ENCODE assay signal across 8 cellular contexts in genomic region chr20:2654384-2654822, GRCh38. TPM values are rescaled to one million over a fixed set of nuclear protein-coding genes. Genes with fewer than 3 reads are reported as not detected.
DNase-seq lines count a peak whose midpoint lies in the region; ATAC-seq and TF ChIP-seq lines count a peak whose summit lies in the region.

No MANE protein-coding gene starts in this region.

- no peak for ATAC-seq in WTC11
- ATAC-seq in stimulated activated naive CD8-positive, alpha-beta T cell treated with anti-CD3 and anti-CD28 coated beads, Interleukin-15, amount 100 ng/mL, for 72 hours = no peak

- no peak for DNase-seq in activated naive CD4-positive, alpha-beta T cell treated with anti-CD3 and anti-CD28 coated beads, Interleukin-2, amount 10 ng/mL, durations not matched to agents 7 days and 5 days
- no peak for DNase-seq in activated naive CD4-positive, alpha-beta T cell treated with Interleukin-2 at 50 U/mL for 16 hours
- DNase-seq in WTC11 (ENCODE audit: low spot score) = no peak
- no peak for DNase-seq in glutamatergic neuron
- DNase-seq in stimulated activated naive CD8-positive, alpha-beta T cell treated with anti-CD3 and anti-CD28 coated beads, Interleukin-15, amount 100 ng/mL, for 72 hours = no peak
- DNase-seq in activated CD4-positive, CD25-positive, alpha-beta regulatory T cell treated with anti-CD3 and anti-CD28 coated beads, Interleukin-2, amount 50 U/mL, for 72 hours = no peak
- DNase-seq in mesenteric fat pad (ENCODE audit: low spot score) = no peak
- DNase-seq in H4 (ENCODE audit: low spot score) = no peak

- CTCF ChIA-PET in activated naive CD4-positive, alpha-beta T cell treated with anti-CD3 and anti-CD28 coated beads, Interleukin-2, amount 10 ng/mL, durations not matched to agents 7 days and 5 days (lab: Charles Lee) = interaction anchor here (1.7 to 2.1 kb wide), 2 partner anchors 9 to 132 kb away, joined by 4 to 6 read pairs; partner anchors contain the start of gene IDH3B
- CTCF ChIA-PET in WTC11 (lab: Charles Lee) = interaction anchor here (3.7 kb wide), 1 partner anchor 131 kb away, joined by 30 read pairs; no protein-coding TSS in a partner anchor

- no peaks in the 10 kb centered on the region for H3K27me3 Mint-ChIP-seq in activated naive CD4-positive, alpha-beta T cell treated with anti-CD3 and anti-CD28 coated beads, Interleukin-2, amount 10 ng/mL, durations not matched to agents 7 days and 5 days
- H3K27me3 Mint-ChIP-seq in WTC11 (ENCODE audit: low read depth) (no peaks in the 10 kb centered on the region), glutamatergic neuron (ENCODE audit: unreplicated experiment) (peaks cover 13% of the 10 kb centered on the region)
- no peaks in the 10 kb centered on the region for H3K27me3 Mint-ChIP-seq in stimulated activated naive CD8-positive, alpha-beta T cell treated with anti-CD3 and anti-CD28 coated beads, Interleukin-15, amount 100 ng/mL, for 72 hours

- H3K4me3 Mint-ChIP-seq in activated naive CD4-positive, alpha-beta T cell treated with anti-CD3 and anti-CD28 coated beads, Interleukin-2, amount 10 ng/mL, durations not matched to agents 7 days and 5 days = peak overlapping the region; percentile 89
- H3K4me3 Mint-ChIP-seq in WTC11 = peak overlapping the region; percentile 84
- peak overlapping the region; percentile 90 for H3K4me3 Mint-ChIP-seq in glutamatergic neuron (ENCODE audit: unreplicated experiment)
- H3K4me3 Mint-ChIP-seq in stimulated activated naive CD8-positive, alpha-beta T cell treated with anti-CD3 and anti-CD28 coated beads, Interleukin-15, amount 100 ng/mL, for 72 hours = peak overlapping the region; percentile 95 to 96

- peaks cover 56% of the 10 kb centered on the region for H3K36me3 Mint-ChIP-seq in activated naive CD4-positive, alpha-beta T cell treated with anti-CD3 and anti-CD28 coated beads, Interleukin-2, amount 10 ng/mL, durations not matched to agents 7 days and 5 days
- H3K36me3 Mint-ChIP-seq in WTC11 (peaks cover 66% of the 10 kb centered on the region), glutamatergic neuron (ENCODE audit: unreplicated experiment) (peaks cover 4% of the 10 kb centered on the region)

- TF ChIP-seq CTCF in WTC11 (IDR thresholded peaks at IDR 0.05) (no peak), glutamatergic neuron (IDR thresholded peaks at IDR 0.05; ENCODE audit: partially characterized antibody, unreplicated experiment) (no peak)

- peak overlapping the region; percentile 68 for H3K27ac Mint-ChIP-seq in activated naive CD4-positive, alpha-beta T cell treated with anti-CD3 and anti-CD28 coated beads, Interleukin-2, amount 10 ng/mL, durations not matched to agents 7 days and 5 days
- H3K27ac Mint-ChIP-seq in WTC11 (peak overlapping the region; percentile 90), glutamatergic neuron (ENCODE audit: unreplicated experiment) (peak overlapping the region; percentile 28)
- H3K27ac Mint-ChIP-seq in stimulated activated naive CD8-positive, alpha-beta T cell treated with anti-CD3 and anti-CD28 coated beads, Interleukin-15, amount 100 ng/mL, for 72 hours = peak overlapping the region; percentile 74 to 97

- POLR2A ChIA-PET in WTC11 (lab: Charles Lee) = no interaction called here

- no peaks in the 10 kb centered on the region for H3K9me3 Mint-ChIP-seq in activated naive CD4-positive, alpha-beta T cell treated with anti-CD3 and anti-CD28 coated beads, Interleukin-2, amount 10 ng/mL, durations not matched to agents 7 days and 5 days
- no peaks in the 10 kb centered on the region for H3K9me3 Mint-ChIP-seq in WTC11
- peaks cover 5% of the 10 kb centered on the region for H3K9me3 Mint-ChIP-seq in glutamatergic neuron (ENCODE audit: unreplicated experiment)
- H3K9me3 Mint-ChIP-seq in stimulated activated naive CD8-positive, alpha-beta T cell treated with anti-CD3 and anti-CD28 coated beads, Interleukin-15, amount 100 ng/mL, for 72 hours = no peaks in the 10 kb centered on the region

- peaks cover 71% of the 10 kb centered on the region for H3K4me1 Mint-ChIP-seq in activated naive CD4-positive, alpha-beta T cell treated with anti-CD3 and anti-CD28 coated beads, Interleukin-2, amount 10 ng/mL, durations not matched to agents 7 days and 5 days
- H3K4me1 Mint-ChIP-seq in WTC11 (peaks cover 24% of the 10 kb centered on the region), glutamatergic neuron (ENCODE audit: low read depth, unreplicated experiment) (peaks cover 5% of the 10 kb centered on the region)
- peaks cover 65% of the 10 kb centered on the region for H3K4me1 Mint-ChIP-seq in stimulated activated naive CD8-positive, alpha-beta T cell treated with anti-CD3 and anti-CD28 coated beads, Interleukin-15, amount 100 ng/mL, for 72 hours

TF ChIP-seq in WTC11, 78 proteins besides CTCF, POLR2A, EP300 and RAD21:
- 0 out of 2 replicates have a peak, but pooled peaks have one; percentile 22 for TF ChIP-seq SMAD3 (CRISPR knock-in tag; IDR thresholded peaks at IDR 0.05; ENCODE audit: borderline replicate concordance)
- no peak for TF ChIP-seq ZNF671 (CRISPR knock-in tag; IDR thresholded peaks at IDR 0.05)
- peak; percentile 51; the same call in 1 of the 2 replicates for TF ChIP-seq CREB1 (CRISPR knock-in tag; IDR thresholded peaks at IDR 0.05)

RNA-seq across cellular contexts. Expression of gene NOP56, which starts 2.0 kb away (rescaled TPM):
- total RNA-seq in WTC11 (2021) (484 to 634 TPM (median 500 TPM) in 3 replicates), glutamatergic neuron (ENCODE audit: unreplicated experiment) (185 TPM), mesenteric fat pad (165 TPM)
- total RNA-seq in H4 (2014; rRNA removed; shearing (Covaris generic)) = 148 and 152 TPM in 2 replicates

RNA-seq across cellular contexts. Expression of gene IDH3B, which starts 9.6 kb away (rescaled TPM):
- total RNA-seq in WTC11 (2021) (101 to 136 TPM (median 107 TPM) in 3 replicates), glutamatergic neuron (ENCODE audit: unreplicated experiment) (103 TPM), mesenteric fat pad (66.7 TPM)
- total RNA-seq in H4 (2014; rRNA removed; shearing (Covaris generic)) = 117 and 138 TPM in 2 replicates

RNA-seq across cellular contexts. Expression of gene EBF4, which starts 38.2 kb away (rescaled TPM):
- total RNA-seq in WTC11 (2021) (2.7 to 5.0 TPM (median 3.2 TPM) in 3 replicates), glutamatergic neuron (ENCODE audit: unreplicated experiment) (11.0 TPM), mesenteric fat pad (6.0 TPM)
- 4.1 and 4.8 TPM in 2 replicates for total RNA-seq in H4 (2014; rRNA removed; shearing (Covaris generic))

Comparison
In these comparisons a context has a peak if more than half of its experiments do, and no peak if none do; other contexts are left out.
1. H3K27ac Mint-ChIP-seq: peak in every context shown above with its lines; median percentile 90 in WTC11; 86 in stimulated activated naive CD8-positive, alpha-beta T cell treated with anti-CD3 and anti-CD28 coated beads, Interleukin-15, amount 100 ng/mL, for 72 hours; 68 in activated naive CD4-positive, alpha-beta T cell treated with anti-CD3 and anti-CD28 coated beads, Interleukin-2, amount 10 ng/mL, durations not matched to agents 7 days and 5 days; 28 in glutamatergic neuron.